Comparison of ENCODE assay signal across 16 cellular contexts in the genomic region with DNA sequence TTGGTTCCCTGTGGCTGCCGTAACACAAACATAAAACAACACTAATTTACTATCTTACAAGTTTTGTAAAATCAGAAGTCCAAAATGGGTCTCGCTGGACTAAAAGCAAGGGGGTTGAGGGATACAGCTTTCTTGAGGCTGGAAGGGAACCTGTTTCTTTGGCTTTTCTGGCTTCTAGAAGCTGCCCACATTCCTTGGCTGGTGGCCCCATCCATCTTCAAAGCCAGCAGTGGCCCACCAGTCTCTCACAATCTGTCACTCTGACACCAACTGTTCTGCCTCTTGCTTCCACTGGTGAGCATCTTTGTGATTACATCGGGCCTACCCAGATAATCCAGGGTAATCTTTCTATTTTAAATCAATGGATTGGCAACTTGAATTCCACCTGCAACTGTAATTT. TPM values are rescaled to one million over a fixed set of nuclear protein-coding genes. Genes with fewer than 3 reads are reported as not detected.
DNase-seq lines count a peak whose midpoint lies in the region; ATAC-seq and TF ChIP-seq lines count a peak whose summit lies in the region.
"Had no signal": no experiment of that assay in that cellular context is flagged by ENCODE, and none has a peak within 500 bp of the region (broad histone marks: within the 10 kb centered on the region; RNA-seq: fewer than 3 reads in every experiment).

No MANE protein-coding gene starts in this region.

- peaks cover 31% of the 10 kb centered on the region for H3K27me3 ChIP-seq in BLaER1
- peaks cover 8% of the 10 kb centered on the region for H3K27me3 ChIP-seq in CD4-positive, CD25-positive, alpha-beta regulatory T cell (ENCODE audit: control insufficient read depth, insufficient read depth, low read length)
- peaks cover 0 to 4% of the 10 kb centered on the region in 2 donors for H3K27me3 ChIP-seq in naive thymus-derived CD4-positive, alpha-beta T cell (ENCODE audit: control insufficient read depth in 2 of 2, insufficient read depth in 2 of 2, low read length in 2 of 2)
- peaks cover 8 to 39% (median 22%) of the 10 kb centered on the region in 9 donors for H3K27me3 ChIP-seq in heart left ventricle

- ATAC-seq in CD4-positive, CD25-positive, alpha-beta regulatory T cell (ENCODE audit: low read depth in 2 of 2): no peak
- no peak for ATAC-seq in activated CD8-positive, alpha-beta T cell treated with anti-CD3 and anti-CD28 coated beads for 36 hours
- ATAC-seq in naive thymus-derived CD4-positive, alpha-beta T cell: no peak
- ATAC-seq in heart left ventricle: no peak

- H3K27ac ChIP-seq in BLaER1 (peak overlapping the region; percentile 74; the same call in 1 of the 2 replicates), heart left ventricle (no peak overlapping the region)
- no peak overlapping the region for H3K27ac ChIP-seq in CD4-positive, CD25-positive, alpha-beta regulatory T cell (ENCODE audit: insufficient read depth, low read length, poor library complexity, severe bottlenecking)
- H3K27ac ChIP-seq in naive thymus-derived CD4-positive, alpha-beta T cell (ENCODE audit: low read depth, low read length): no peak overlapping the region
- H3K27ac ChIP-seq: C4-2B, right atrium auricular region, tibial artery had no signal

- no peak for DNase-seq in CD4-positive, CD25-positive, alpha-beta regulatory T cell
- DNase-seq in activated CD8-positive, alpha-beta T cell treated with anti-CD3 and anti-CD28 coated beads for 36 hours: no peak
- no peak for DNase-seq in naive thymus-derived CD4-positive, alpha-beta T cell
- DNase-seq in stimulated activated CD4-positive, alpha-beta T cell treated with anti-CD3 and anti-CD28 coated beads, Interleukin-2, amount 100 ng/mL, for 24 hours: no peak
- no peak for DNase-seq in heart left ventricle
- DNase-seq in HUDEP-2 (lab: John Stamatoyannopoulos, UW; ENCODE audit: unreplicated experiment in 76 of 76): no peak
- DNase-seq: effector memory CD4-positive, alpha-beta T cell; EL; left lung; NCI-H1436; NCI-H345; SHP77 had no signal

- peak overlapping the region; percentile 36 to 81 (median 62) for H3K4me3 Mint-ChIP-seq in CD4-positive, CD25-positive, alpha-beta regulatory T cell
- H3K4me3 Mint-ChIP-seq in activated CD8-positive, alpha-beta T cell treated with anti-CD3 and anti-CD28 coated beads for 36 hours: peak overlapping the region; percentile 51
- peak overlapping the region; percentile 79 to 87 (median 83) for H3K4me3 Mint-ChIP-seq in naive thymus-derived CD4-positive, alpha-beta T cell

- no peak for TF ChIP-seq POLR2A in heart left ventricle (IDR thresholded peaks at IDR 0.05)

- intact Hi-C loops in activated CD8-positive, alpha-beta T cell treated with anti-CD3 and anti-CD28 coated beads for 36 hours (cut with micrococcal nuclease): no loop called here
- intact Hi-C loops in naive thymus-derived CD4-positive, alpha-beta T cell (cut with micrococcal nuclease): no loop called here
- intact Hi-C loops in heart left ventricle (cut with DNase I): no loop called here

- H3K4me3 ChIP-seq in BLaER1 (peak overlapping the region; percentile 70; the same call in 1 of the 2 replicates), heart left ventricle (no peak overlapping the region)
- no peak overlapping the region for H3K4me3 ChIP-seq in CD4-positive, CD25-positive, alpha-beta regulatory T cell (ENCODE audit: low read depth, low read length)
- no peak overlapping the region for H3K4me3 ChIP-seq in naive thymus-derived CD4-positive, alpha-beta T cell (ENCODE audit: low read length)

- H3K27ac Mint-ChIP-seq in CD4-positive, CD25-positive, alpha-beta regulatory T cell: no peak overlapping the region
- H3K27ac Mint-ChIP-seq in activated CD8-positive, alpha-beta T cell treated with anti-CD3 and anti-CD28 coated beads for 36 hours: no peak overlapping the region
- peak overlapping the region in 1 of 9 donors; percentile 46 for H3K27ac Mint-ChIP-seq in naive thymus-derived CD4-positive, alpha-beta T cell

- no peak for TF ChIP-seq CTCF in activated CD8-positive, alpha-beta T cell treated with anti-CD3 and anti-CD28 coated beads for 36 hours (IDR thresholded peaks at IDR 0.05)
- no peak for TF ChIP-seq CTCF in heart left ventricle (IDR thresholded peaks at IDR 0.05)

- H3K4me1 ChIP-seq in BLaER1 (peaks cover 32% of the 10 kb centered on the region), heart left ventricle (peaks cover 0 to 35% (median 11%) of the 10 kb centered on the region in 12 donors)
- H3K4me1 ChIP-seq in CD4-positive, CD25-positive, alpha-beta regulatory T cell (ENCODE audit: control insufficient read depth, insufficient read depth, low read length, poor library complexity, severe bottlenecking): peaks cover 13% of the 10 kb centered on the region
- no peaks in the 10 kb centered on the region for H3K4me1 ChIP-seq in naive thymus-derived CD4-positive, alpha-beta T cell (ENCODE audit: control insufficient read depth in 2 of 2, insufficient read depth in 2 of 2, low read length in 2 of 2)

- peaks cover 0 to 13% (median 1%) of the 10 kb centered on the region in 7 donors for H3K9me3 Mint-ChIP-seq in CD4-positive, CD25-positive, alpha-beta regulatory T cell
- H3K9me3 Mint-ChIP-seq in activated CD8-positive, alpha-beta T cell treated with anti-CD3 and anti-CD28 coated beads for 36 hours: peaks cover 8% of the 10 kb centered on the region
- H3K9me3 Mint-ChIP-seq in naive thymus-derived CD4-positive, alpha-beta T cell: peaks cover 0 to 14% (median 6%) of the 10 kb centered on the region in 11 donors

- H3K4me2 ChIP-seq in BLaER1: peak overlapping the region; percentile 93

- WGBS in heart left ventricle, 4 donors: 95 to 98% (median 96%) methylated on average over 3 of the region's 3 CpGs

- no peaks in the 10 kb centered on the region for H3K36me3 Mint-ChIP-seq in CD4-positive, CD25-positive, alpha-beta regulatory T cell
- peaks cover 9% of the 10 kb centered on the region for H3K36me3 Mint-ChIP-seq in activated CD8-positive, alpha-beta T cell treated with anti-CD3 and anti-CD28 coated beads for 36 hours (ENCODE audit: low read depth)
- peaks cover 0 to 6% (median 4%) of the 10 kb centered on the region in 5 donors for H3K36me3 Mint-ChIP-seq in naive thymus-derived CD4-positive, alpha-beta T cell

- H3K36me3 ChIP-seq in BLaER1 (no peaks in the 10 kb centered on the region), heart left ventricle (no peaks in the 10 kb centered on the region)
- no peaks in the 10 kb centered on the region for H3K36me3 ChIP-seq in CD4-positive, CD25-positive, alpha-beta regulatory T cell (ENCODE audit: control insufficient read depth, insufficient read depth, low read length)
- no peaks in the 10 kb centered on the region for H3K36me3 ChIP-seq in naive thymus-derived CD4-positive, alpha-beta T cell (ENCODE audit: control insufficient read depth in 2 of 3, insufficient read depth in 3 of 3, low read length in 3 of 3)
- H3K36me3 ChIP-seq: left lung, right atrium auricular region, tibial artery had no signal

- H3K9ac ChIP-seq in BLaER1: no peak overlapping the region

- POLR2A ChIA-PET in activated CD8-positive, alpha-beta T cell treated with anti-CD3 and anti-CD28 coated beads for 36 hours (lab: Charles Lee): no interaction called here
- POLR2A ChIA-PET in naive thymus-derived CD4-positive, alpha-beta T cell (lab: Charles Lee): no interaction called here

- H3K27me3 Mint-ChIP-seq in CD4-positive, CD25-positive, alpha-beta regulatory T cell: peaks cover 61% of the 10 kb centered on the region
- peaks cover 38% of the 10 kb centered on the region for H3K27me3 Mint-ChIP-seq in activated CD8-positive, alpha-beta T cell treated with anti-CD3 and anti-CD28 coated beads for 36 hours
- peaks cover 38 to 56% (median 40%) of the 10 kb centered on the region in 5 donors for H3K27me3 Mint-ChIP-seq in naive thymus-derived CD4-positive, alpha-beta T cell

- H3K9me3 ChIP-seq in BLaER1: peaks cover 5% of the 10 kb centered on the region
- H3K9me3 ChIP-seq in CD4-positive, CD25-positive, alpha-beta regulatory T cell (ENCODE audit: control insufficient read depth in 2 of 2, low read length in 2 of 2): peaks cover 0 to 8% of the 10 kb centered on the region in 2 experiments
- H3K9me3 ChIP-seq in naive thymus-derived CD4-positive, alpha-beta T cell (ENCODE audit: control insufficient read depth in 2 of 3, low read length in 3 of 3): no peaks in the 10 kb centered on the region
- peaks cover 0 to 6% (median 0%) of the 10 kb centered on the region in 12 donors for H3K9me3 ChIP-seq in heart left ventricle
- H3K9me3 ChIP-seq: left lung had no signal

- H3K4me1 Mint-ChIP-seq in CD4-positive, CD25-positive, alpha-beta regulatory T cell: peaks cover 0 to 14% (median 0%) of the 10 kb centered on the region in 4 donors
- H3K4me1 Mint-ChIP-seq in activated CD8-positive, alpha-beta T cell treated with anti-CD3 and anti-CD28 coated beads for 36 hours (ENCODE audit: low read depth): peaks cover 4% of the 10 kb centered on the region
- peaks cover 0 to 10% (median 9%) of the 10 kb centered on the region in 7 donors for H3K4me1 Mint-ChIP-seq in naive thymus-derived CD4-positive, alpha-beta T cell

- CTCF ChIA-PET in activated CD8-positive, alpha-beta T cell treated with anti-CD3 and anti-CD28 coated beads for 36 hours (lab: Charles Lee): no interaction called here
- CTCF ChIA-PET in naive thymus-derived CD4-positive, alpha-beta T cell (lab: Charles Lee): no interaction called here

- H4K20me1 ChIP-seq in BLaER1: peaks cover 10% of the 10 kb centered on the region

RNA-seq across cellular contexts. Expression of a gene that starts 1.1 kb away (rescaled TPM):
- 0.35 TPM for total RNA-seq in CD4-positive, CD25-positive, alpha-beta regulatory T cell
- polyA plus RNA-seq in CD4-positive, CD25-positive, alpha-beta regulatory T cell: under 1 TPM in 1 of 4 donors, not detected in 3; 0.05 TPM
- not detected for total RNA-seq in activated CD8-positive, alpha-beta T cell treated with anti-CD3 and anti-CD28 coated beads for 36 hours
- 100 to 1,000 TPM in 1 of 5 experiments, 10 to 100 TPM in 1, 1 to 10 TPM in 3; 1.9 to 123 (median 2.7) TPM for total RNA-seq in naive thymus-derived CD4-positive, alpha-beta T cell
- under 1 TPM in 1 of 2 donors, not detected in 1; 0.12 TPM for polyA plus RNA-seq in naive thymus-derived CD4-positive, alpha-beta T cell
- total RNA-seq in heart left ventricle: 10 to 100 TPM in 3 of 9 donors, 1 to 10 TPM in 6; 1.1 to 37.6 (median 6.7) TPM
- 1 to 10 TPM; 4.6 to 9.2 TPM for polyA plus RNA-seq in heart left ventricle

RNA-seq across cellular contexts. Expression of a gene that starts 39.6 kb away (rescaled TPM):
- total RNA-seq in CD4-positive, CD25-positive, alpha-beta regulatory T cell: not detected
- polyA plus RNA-seq in CD4-positive, CD25-positive, alpha-beta regulatory T cell: not detected
- total RNA-seq in activated CD8-positive, alpha-beta T cell treated with anti-CD3 and anti-CD28 coated beads for 36 hours: not detected
- total RNA-seq in naive thymus-derived CD4-positive, alpha-beta T cell: not detected
- polyA plus RNA-seq in naive thymus-derived CD4-positive, alpha-beta T cell: not detected
- under 1 TPM in 3 of 9 donors, not detected in 6; 0.16 to 0.64 (median 0.52) TPM for total RNA-seq in heart left ventricle
- polyA plus RNA-seq in heart left ventricle: under 1 TPM in 1 of 2 donors, not detected in 1; 0.65 TPM
- total RNA-seq: right atrium auricular region had no signal
